Comparison of ENCODE assay signal across 1 cellular context in the genomic region with DNA sequence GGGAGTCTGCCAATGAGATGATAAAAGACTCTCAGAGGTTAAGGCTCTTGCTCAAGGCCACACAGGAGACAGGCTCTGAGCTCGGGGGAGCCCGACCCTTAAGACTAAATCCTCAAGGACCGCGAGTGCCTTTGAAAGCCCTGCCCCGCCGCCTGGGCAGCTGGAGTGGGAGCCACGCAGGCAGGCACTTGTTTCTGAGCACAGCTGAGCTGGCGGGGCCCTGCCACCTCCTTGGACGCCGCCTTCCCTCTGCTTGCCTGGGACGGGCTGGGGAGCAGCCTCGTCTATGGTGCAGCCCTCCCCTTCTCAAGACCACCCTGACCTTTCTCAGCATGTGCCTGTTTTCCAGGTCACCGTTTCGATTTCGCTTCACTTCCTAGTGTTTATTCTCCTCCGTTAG.
TF ChIP-seq lines count a peak whose summit lies in the region.

No MANE protein-coding gene starts in this region.

TF ChIP-seq in WTC11, 78 proteins besides CTCF, POLR2A, EP300 and RAD21 (continued from another document):
- TF ChIP-seq, protein P1, sequence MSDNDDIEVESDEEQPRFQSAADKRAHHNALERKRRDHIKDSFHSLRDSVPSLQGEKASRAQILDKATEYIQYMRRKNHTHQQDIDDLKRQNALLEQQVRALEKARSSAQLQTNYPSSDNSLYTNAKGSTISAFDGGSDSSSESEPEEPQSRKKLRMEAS (CRISPR knock-in tag; IDR thresholded peaks at IDR 0.05) = no peak
- TF ChIP-seq ELF4 (CRISPR knock-in tag; IDR thresholded peaks at IDR 0.05; ENCODE audit: low read depth) (no peak), ZNF121 (CRISPR knock-in tag; IDR thresholded peaks at IDR 0.05) (no peak)
